ENCODE assay signal across 1 cellular context in genomic region chr15:71545223-71545760, GRCh38.
TF ChIP-seq lines count a peak whose summit lies in the region.

No MANE protein-coding gene starts in this region.

TF ChIP-seq in GM23338, 12 proteins besides CTCF, POLR2A, EP300 and RAD21 (continued from another document):
- no peak for TF ChIP-seq ZNF462 (CRISPR knock-in tag; IDR thresholded peaks at IDR 0.05)
- no peak for TF ChIP-seq STAT1 (IDR thresholded peaks at IDR 0.05; ENCODE audit: unreplicated experiment)
- TF ChIP-seq ZNF114 (CRISPR knock-in tag; IDR thresholded peaks at IDR 0.05), result no peak
- TF ChIP-seq CREB1 (CRISPR knock-in tag; IDR thresholded peaks at IDR 0.05; ENCODE audit: low read depth), result no peak
